ENCODE assay signal across 11 cellular contexts in genomic region chr9:131116281-131117101, GRCh38. TPM values are rescaled to one million over a fixed set of nuclear protein-coding genes. Genes with fewer than 3 reads are reported as not detected.
DNase-seq lines count a peak whose midpoint lies in the region; ATAC-seq and TF ChIP-seq lines count a peak whose summit lies in the region.
"Had no signal": no experiment of that assay in that cellular context is flagged by ENCODE, and none has a peak within 500 bp of the region (broad histone marks: within the 10 kb centered on the region; RNA-seq: fewer than 3 reads in every experiment).

No MANE protein-coding gene starts in this region.

- H4K5ac ChIP-seq in mesendoderm (ENCODE audit: low read length), result no peak overlapping the region

- H3K4ac ChIP-seq in mesendoderm (ENCODE audit: low read depth, low read length), result no peak overlapping the region

- H3K79me1 ChIP-seq in mesendoderm (ENCODE audit: low read length), result no peaks in the 10 kb centered on the region

- peaks cover 0 to 24% (median 0%) of the 10 kb centered on the region in 4 donors for H3K27me3 ChIP-seq in esophagus muscularis mucosa
- H3K27me3 ChIP-seq in lower lobe of right lung (ENCODE audit: low read depth), result no peaks in the 10 kb centered on the region
- H3K27me3 ChIP-seq in mesendoderm (ENCODE audit: insufficient read depth, low read length, poor library complexity), result no peaks in the 10 kb centered on the region
- H3K27me3 ChIP-seq: cardiac muscle cell had no signal

- H3K18ac ChIP-seq in mesendoderm (ENCODE audit: low read length), result no peak overlapping the region

- no peak for DNase-seq in esophagus muscularis mucosa (ENCODE audit: extremely low spot score)
- no peak for DNase-seq in lower lobe of right lung
- peak; percentile 43 for DNase-seq in superior temporal gyrus (ENCODE audit: extremely low spot score)
- no peak for DNase-seq in mesendoderm
- DNase-seq in AG08395 (ENCODE audit: low spot score), result no peak
- DNase-seq in kidney tubule cell (ENCODE audit: low spot score), result no peak
- DNase-seq: WERI-Rb-1 had no signal

- TF ChIP-seq EP300 in esophagus muscularis mucosa (IDR thresholded peaks at IDR 0.05), result no peak

- H4K8ac ChIP-seq in mesendoderm (ENCODE audit: low read depth, low read length), result no peak overlapping the region

- intact Hi-C loops in esophagus muscularis mucosa (cut with DNase I) (no loop called here), lower lobe of right lung (cut with DNase I) (no loop called here)

- H3K4me3 ChIP-seq in esophagus muscularis mucosa (no peak overlapping the region), lower lobe of right lung (no peak overlapping the region), mesendoderm (ENCODE audit: low read length) (no peak overlapping the region)
- H3K4me3 ChIP-seq: cardiac muscle cell had no signal

- ATAC-seq in lower lobe of right lung, result peak; percentile 34 to 51
- no peak for ATAC-seq in HG02763 (IDR thresholded peaks at IDR 0.05; ENCODE audit: unreplicated experiment)

- H3K4me2 ChIP-seq in mesendoderm (ENCODE audit: low read length), result no peak overlapping the region

- no peak overlapping the region for H3K23ac ChIP-seq in mesendoderm (ENCODE audit: low read length)

- no peak for TF ChIP-seq CTCF in esophagus muscularis mucosa (IDR thresholded peaks at IDR 0.05)
- TF ChIP-seq CTCF in lower lobe of right lung (IDR thresholded peaks at IDR 0.05), result no peak

- H3K27ac ChIP-seq in angular gyrus (ENCODE audit: low read depth, low read length), result peak overlapping the region; percentile 63
- peak overlapping the region in 3 of 4 donors; percentile 38 to 66 (median 44) for H3K27ac ChIP-seq in esophagus muscularis mucosa (replicated peaks in 1 of 4)
- H3K27ac ChIP-seq in lower lobe of right lung, result peak overlapping the region; percentile 74
- H3K27ac ChIP-seq in mesendoderm (ENCODE audit: low read depth, low read length), result no peak overlapping the region
- H3K27ac ChIP-seq: cardiac muscle cell, epithelial cell of prostate, WERI-Rb-1 had no signal

- no peak overlapping the region for H2BK120ac ChIP-seq in mesendoderm (ENCODE audit: low read depth, low read length)

- H3K9me3 ChIP-seq in esophagus muscularis mucosa (no peaks in the 10 kb centered on the region), lower lobe of right lung (no peaks in the 10 kb centered on the region)

- no peak overlapping the region for H3K56ac ChIP-seq in mesendoderm (ENCODE audit: low read length)

- no peaks in the 10 kb centered on the region for H3K79me2 ChIP-seq in mesendoderm (ENCODE audit: control insufficient read depth, insufficient read depth, low read length)

- H2BK5ac ChIP-seq in mesendoderm (ENCODE audit: low read length), result no peak overlapping the region

- no peak overlapping the region for H2BK15ac ChIP-seq in mesendoderm (replicated peaks; ENCODE audit: low read depth)

- TF ChIP-seq POLR2A in esophagus muscularis mucosa (IDR thresholded peaks at IDR 0.05; ENCODE audit: low read depth), result no peak

- WGBS in esophagus muscularis mucosa, result 83% methylated on average over 22 of the region's 22 CpGs
- WGBS in mesendoderm (ENCODE audit: extremely low coverage, insufficient coverage, low lambda C conversion rate), result no CpG with 5 or more reads among the region's 22 CpGs

- no peak overlapping the region for H2AK5ac ChIP-seq in mesendoderm (ENCODE audit: low read length)

- H3K9ac ChIP-seq in mesendoderm (ENCODE audit: low read length), result no peak overlapping the region

- H3K36me3 ChIP-seq in esophagus muscularis mucosa (peaks cover 0 to 68% (median 10%) of the 10 kb centered on the region in 4 donors), lower lobe of right lung (no peaks in the 10 kb centered on the region), mesendoderm (ENCODE audit: control insufficient read depth, insufficient read depth, low read length) (peaks cover 7% of the 10 kb centered on the region)
- H3K36me3 ChIP-seq: cardiac muscle cell had no signal

- peaks cover 0 to 17% (median 6%) of the 10 kb centered on the region in 4 donors for H3K4me1 ChIP-seq in esophagus muscularis mucosa
- H3K4me1 ChIP-seq in lower lobe of right lung, result peaks cover 5% of the 10 kb centered on the region
- no peaks in the 10 kb centered on the region for H3K4me1 ChIP-seq in mesendoderm (ENCODE audit: control insufficient read depth, low read depth, low read length)

RNA-seq across cellular contexts. Expression of gene NUP214, which starts 8.9 kb away (rescaled TPM):
- total RNA-seq in esophagus muscularis mucosa (10 to 100 TPM; 26.4 to 36.2 (median 28.7) TPM), lower lobe of right lung (61.4 TPM)
- 19.6 TPM for polyA plus RNA-seq in mesendoderm (2013, experiment 1 of 2)
- 18.6 TPM for polyA plus RNA-seq in mesendoderm (2013, experiment 2 of 2)

RNA-seq across cellular contexts. Expression of gene AIF1L, which starts 20.2 kb away (rescaled TPM):
- total RNA-seq in esophagus muscularis mucosa (10 to 100 TPM in 3 of 4 donors, 1 to 10 TPM in 1; 9.1 to 24.8 (median 19.3) TPM), lower lobe of right lung (16.0 TPM)
- polyA plus RNA-seq in mesendoderm (2013, experiment 1 of 2), result 68.2 TPM
- polyA plus RNA-seq in mesendoderm (2013, experiment 2 of 2), result 71.4 TPM
